ENCODE assay signal across 8 cellular contexts in genomic region chr14:88551094-88551870, GRCh38. TPM values are rescaled to one million over a fixed set of nuclear protein-coding genes. Genes with fewer than 3 reads are reported as not detected.
DNase-seq lines count a peak whose midpoint lies in the region; ATAC-seq, FAIRE-seq and TF ChIP-seq lines count a peak whose summit lies in the region.

No MANE protein-coding gene starts in this region.

- H4K91ac ChIP-seq in mesenchymal stem cell (ENCODE audit: low read length) = no peak overlapping the region

- H3K27me3 ChIP-seq in endothelial cell of umbilical vein (ENCODE audit: control insufficient read depth in 2 of 2, insufficient read depth in 2 of 2, low read length in 2 of 2) (no peaks in the 10 kb centered on the region), mesenchymal stem cell (ENCODE audit: control insufficient read depth in 1 of 2, insufficient read depth in 1 of 2, low read length in 2 of 2) (no peaks in the 10 kb centered on the region)

- H3K4me1 ChIP-seq in endothelial cell of umbilical vein (ENCODE audit: control insufficient read depth, extremely low read depth, insufficient read depth, low read length) (peaks cover 34% of the 10 kb centered on the region), mesenchymal stem cell (ENCODE audit: control insufficient read depth, insufficient read depth, low read depth, low read length) (peaks cover 10% of the 10 kb centered on the region)

- no peak overlapping the region for H2AK5ac ChIP-seq in mesenchymal stem cell (ENCODE audit: low read length, severe bottlenecking)

- no peak overlapping the region for H2BK12ac ChIP-seq in mesenchymal stem cell (ENCODE audit: low read length in 2 of 2)

- no peak overlapping the region for H2BK5ac ChIP-seq in mesenchymal stem cell (ENCODE audit: low read depth, low read length, poor library complexity, severe bottlenecking)

- FAIRE-seq in endothelial cell of umbilical vein (lab: Jason Lieb, UNC) = peak; percentile 55

- H4K8ac ChIP-seq in mesenchymal stem cell (ENCODE audit: low read length) = peak overlapping the region; percentile 59

- DNase-seq in GM04504 (ENCODE audit: low read depth) (peak; percentile 70), NCI-H146 (lab: John Stamatoyannopoulos, UW) (peak; percentile 85), endothelial cell of umbilical vein (ENCODE audit: low read depth, low spot score) (peak; percentile 80), mesenchymal stem cell (peak; percentile 78), RPMI8226 (no peak)
- peak; percentile 54 for DNase-seq in activated CD8-positive, alpha-beta T cell treated with anti-CD3 and anti-CD28 coated beads for 36 hours
- DNase-seq in stimulated activated CD4-positive, alpha-beta T cell treated with anti-CD3 and anti-CD28 coated beads, Interleukin-4, amount 100 ng/mL, for 48 hours (ENCODE audit: low read depth in 2 of 2) = peak; percentile 49 to 51

- WGBS in mesenchymal stem cell = 58% methylated on average over 50 of the region's 50 CpGs

- H2BK120ac ChIP-seq in mesenchymal stem cell (ENCODE audit: low read depth, low read length) = no peak overlapping the region

- peaks cover 14% of the 10 kb centered on the region for H3K4me1 Mint-ChIP-seq in activated CD8-positive, alpha-beta T cell treated with anti-CD3 and anti-CD28 coated beads for 36 hours (ENCODE audit: low read depth)

- H3K27ac ChIP-seq in endothelial cell of umbilical vein (ENCODE audit: insufficient read depth, low read depth, low read length) (peak overlapping the region; percentile 30), mesenchymal stem cell (ENCODE audit: low read length, poor library complexity, severe bottlenecking) (no peak overlapping the region)

- H3K4ac ChIP-seq in mesenchymal stem cell (ENCODE audit: low read depth in 1 of 2, low read length in 2 of 2) = no peak overlapping the region

- peaks cover 49% of the 10 kb centered on the region for H3K79me2 ChIP-seq in endothelial cell of umbilical vein (ENCODE audit: control insufficient read depth, insufficient read depth, low read length)

- H3K18ac ChIP-seq in mesenchymal stem cell (ENCODE audit: low read depth in 1 of 2, low read length in 2 of 2) = no peak overlapping the region

- peak overlapping the region; percentile 99 for H3K4me2 ChIP-seq in endothelial cell of umbilical vein (ENCODE audit: insufficient read depth, low read length)
- peak overlapping the region; percentile 68 for H3K4me2 ChIP-seq in mesenchymal stem cell (ENCODE audit: low read length, poor library complexity, severe bottlenecking)

- H3K9me1 ChIP-seq in endothelial cell of umbilical vein (replicated peaks; ENCODE audit: control insufficient read depth, extremely low read depth, insufficient read depth, low read length) = no peaks in the 10 kb centered on the region

- dilution Hi-C loops in endothelial cell of umbilical vein (cut with MboI; ENCODE audit: extremely low pct_ligation_motif_present, low sequenced_read_pairs) = no loop called here

- POLR2A ChIA-PET in activated CD8-positive, alpha-beta T cell treated with anti-CD3 and anti-CD28 coated beads for 36 hours (lab: Charles Lee) = interaction anchor here (1.0 to 1.2 kb wide), 2 partner anchors 12 to 242 kb away, joined by 3 to 4 read pairs; partner anchors contain the start of genes EML5 and ZC3H14
- POLR2A ChIA-PET in endothelial cell of umbilical vein (lab: Charles Lee) = no interaction called here

- peak overlapping the region; percentile 67 for H3K4me3 Mint-ChIP-seq in activated CD8-positive, alpha-beta T cell treated with anti-CD3 and anti-CD28 coated beads for 36 hours

- H3K9ac ChIP-seq in endothelial cell of umbilical vein (replicated peaks; ENCODE audit: extremely low read depth, insufficient read depth, low read length) (peak overlapping the region; percentile 65), mesenchymal stem cell (ENCODE audit: low read length) (peak overlapping the region; percentile 96)

- intact Hi-C loops in activated CD8-positive, alpha-beta T cell treated with anti-CD3 and anti-CD28 coated beads for 36 hours (cut with micrococcal nuclease) = loop anchor here (5.0 to 10.0 kb wide), 2 partner anchors 59 to 366 kb away; no protein-coding TSS in a partner anchor
- intact Hi-C loops in endothelial cell of umbilical vein (cut with micrococcal nuclease) = loop anchor here (1.0 to 10.0 kb wide), 5 partner anchors 12 to 474 kb away; partner anchors contain the start of genes EML5, SPATA7 and ZC3H14

- no peaks in the 10 kb centered on the region for H3K9me3 Mint-ChIP-seq in activated CD8-positive, alpha-beta T cell treated with anti-CD3 and anti-CD28 coated beads for 36 hours

- CTCF ChIA-PET in activated CD8-positive, alpha-beta T cell treated with anti-CD3 and anti-CD28 coated beads for 36 hours (lab: Charles Lee) = interaction anchor here (0.9 kb wide), 1 partner anchor 363 kb away, joined by 3 read pairs; no protein-coding TSS in a partner anchor
- CTCF ChIA-PET in endothelial cell of umbilical vein (lab: Charles Lee) = interaction anchor here (0.9 to 1.2 kb wide), 4 partner anchors 59 to 362 kb away, joined by 3 to 5 read pairs (median 4); no protein-coding TSS in a partner anchor

- no peak overlapping the region for H3K14ac ChIP-seq in mesenchymal stem cell (ENCODE audit: low read length in 2 of 2)

- H3K9me3 ChIP-seq in endothelial cell of umbilical vein (replicated peaks; ENCODE audit: control insufficient read depth, insufficient read depth, low read length) (no peaks in the 10 kb centered on the region), mesenchymal stem cell (ENCODE audit: control insufficient read depth, low read length) (no peaks in the 10 kb centered on the region)

- H3K79me1 ChIP-seq in mesenchymal stem cell (replicated peaks; ENCODE audit: low read length, poor library complexity, severe bottlenecking) = peaks cover 27% of the 10 kb centered on the region

- H2BK15ac ChIP-seq in mesenchymal stem cell (ENCODE audit: low read depth, poor library complexity, severe bottlenecking) = no peak overlapping the region

- H3K36me3 ChIP-seq in endothelial cell of umbilical vein (ENCODE audit: control insufficient read depth in 2 of 2, extremely low read depth in 1 of 2, insufficient read depth in 2 of 2, low read length in 2 of 2) (peaks cover 4% of the 10 kb centered on the region in 2 experiments), mesenchymal stem cell (ENCODE audit: control insufficient read depth in 1 of 2, insufficient read depth in 2 of 2, low read depth in 1 of 2, low read length in 2 of 2) (peaks cover 28% of the 10 kb centered on the region in 2 experiments)

- BruUV-seq in endothelial cell of umbilical vein (replicated peaks; lab: Mats Ljungman, UMichigan) = no TSS peak

- H2AFZ ChIP-seq in endothelial cell of umbilical vein (ENCODE audit: low read depth, low read length) (peak overlapping the region; percentile 91), mesenchymal stem cell (ENCODE audit: low read depth, low read length) (no peak overlapping the region)

- H3K4me3 ChIP-seq in endothelial cell of umbilical vein (replicated peaks in 1 of 3; ENCODE audit: insufficient read depth in 1 of 3, low read depth in 1 of 3, low read length in 3 of 3) = peak overlapping the region; percentile 77 to 100 (median 79)
- peak overlapping the region; percentile 43 to 95 for H3K4me3 ChIP-seq in mesenchymal stem cell (ENCODE audit: insufficient read depth in 1 of 2, low read depth in 1 of 2, low read length in 2 of 2)

- no peak for TF ChIP-seq CTCF in activated CD8-positive, alpha-beta T cell treated with anti-CD3 and anti-CD28 coated beads for 36 hours (IDR thresholded peaks at IDR 0.05)
- peak; percentile 9 to 22 for TF ChIP-seq CTCF in endothelial cell of umbilical vein (IDR thresholded peaks at IDR 0.05; ENCODE audit: extremely low read depth in 1 of 2, insufficient read depth in 1 of 2, low read depth in 1 of 2, low read length in 2 of 2)

- H4K20me1 ChIP-seq in endothelial cell of umbilical vein (replicated peaks; ENCODE audit: control insufficient read depth, extremely low read depth, insufficient read depth, low read length) = no peaks in the 10 kb centered on the region

- H3K36me3 Mint-ChIP-seq in activated CD8-positive, alpha-beta T cell treated with anti-CD3 and anti-CD28 coated beads for 36 hours (ENCODE audit: low read depth) = no peaks in the 10 kb centered on the region

- H3K27me3 Mint-ChIP-seq in activated CD8-positive, alpha-beta T cell treated with anti-CD3 and anti-CD28 coated beads for 36 hours = peaks cover 37% of the 10 kb centered on the region

- no peak overlapping the region for H3K23ac ChIP-seq in mesenchymal stem cell (ENCODE audit: low read length in 2 of 2)

- peak; percentile 54 for ATAC-seq in activated CD8-positive, alpha-beta T cell treated with anti-CD3 and anti-CD28 coated beads for 36 hours
- ATAC-seq in GM18505 (IDR thresholded peaks at IDR 0.05; ENCODE audit: unreplicated experiment) = no peak

- no peak overlapping the region for H3K27ac Mint-ChIP-seq in activated CD8-positive, alpha-beta T cell treated with anti-CD3 and anti-CD28 coated beads for 36 hours

- TF ChIP-seq POLR2A in endothelial cell of umbilical vein (IDR thresholded peaks at IDR 0.05; ENCODE audit: low read depth, low read length) (peak; percentile 51), GM18505 (IDR thresholded peaks at IDR 0.05; ENCODE audit: borderline replicate concordance, extremely low read depth, insufficient read depth, insufficient read length) (no peak)

RNA-seq across cellular contexts. Expression of gene PTPN21, which starts 3.5 kb away (rescaled TPM):
- total RNA-seq in activated CD8-positive, alpha-beta T cell treated with anti-CD3 and anti-CD28 coated beads for 36 hours = not detected
- total RNA-seq in endothelial cell of umbilical vein = 16.1 and 22.9 TPM in 2 replicates
- polyA plus RNA-seq in endothelial cell of umbilical vein = 9.2 and 10.2 TPM in 2 replicates
- 6.0 and 6.1 TPM in 2 replicates for polyA plus RNA-seq in endothelial cell of umbilical vein (2011; cell fraction: cytosol; rRNA removed)
- polyA plus RNA-seq in endothelial cell of umbilical vein (2011; cell fraction: nucleus; rRNA removed) = 28.2 and 30.9 TPM in 2 replicates
- 8.0 and 12.5 TPM in 2 replicates for polyA plus RNA-seq in endothelial cell of umbilical vein (2012)
- polyA minus RNA-seq in endothelial cell of umbilical vein = 16.0 and 18.8 TPM in 2 replicates
- polyA minus RNA-seq in endothelial cell of umbilical vein (2011; cell fraction: cytosol; rRNA and poly(A)+ RNA removed) = 3.3 TPM
- polyA minus RNA-seq in endothelial cell of umbilical vein (2011; cell fraction: nucleus; rRNA and poly(A)+ RNA removed) = 21.5 and 22.6 TPM in 2 replicates
- 15.5 TPM for polyA plus RNA-seq in mesenchymal stem cell (2013, experiment 1 of 2)
- 15.8 TPM for polyA plus RNA-seq in mesenchymal stem cell (2013, experiment 2 of 2)

RNA-seq across cellular contexts. Expression of gene ZC3H14, which starts 11.6 kb away (rescaled TPM):
- total RNA-seq in activated CD8-positive, alpha-beta T cell treated with anti-CD3 and anti-CD28 coated beads for 36 hours = 10 to 100 TPM; 43.9 to 50.3 TPM
- total RNA-seq in endothelial cell of umbilical vein = 59.6 and 61.8 TPM in 2 replicates
- 61.2 and 62.3 TPM in 2 replicates for polyA plus RNA-seq in endothelial cell of umbilical vein
- polyA plus RNA-seq in endothelial cell of umbilical vein (2011; cell fraction: cytosol; rRNA removed) = 71.1 and 77.7 TPM in 2 replicates
- polyA plus RNA-seq in endothelial cell of umbilical vein (2011; cell fraction: nucleus; rRNA removed) = 105 and 123 TPM in 2 replicates
- 39.2 and 49.9 TPM in 2 replicates for polyA plus RNA-seq in endothelial cell of umbilical vein (2012)
- polyA minus RNA-seq in endothelial cell of umbilical vein = 163 and 174 TPM in 2 replicates
- 87.2 TPM for polyA minus RNA-seq in endothelial cell of umbilical vein (2011; cell fraction: cytosol; rRNA and poly(A)+ RNA removed)
- 39.6 and 72.8 TPM in 2 replicates for polyA minus RNA-seq in endothelial cell of umbilical vein (2011; cell fraction: nucleus; rRNA and poly(A)+ RNA removed)
- polyA plus RNA-seq in mesenchymal stem cell (2013, experiment 1 of 2) = 39.7 TPM
- polyA plus RNA-seq in mesenchymal stem cell (2013, experiment 2 of 2) = 40.1 TPM

Comparison
In these comparisons a context has a peak if more than half of its experiments do, and no peak if none do; other contexts are left out.
1. RNA of gene PTPN21, which starts 3.5 kb away (total RNA-seq): 16.1 to 22.9 TPM in endothelial cell of umbilical vein; not detected in activated CD8-positive, alpha-beta T cell treated with anti-CD3 and anti-CD28 coated beads for 36 hours; every median in the first group is over 10 times any median in the second.